Comparison of ENCODE assay signal across 29 cellular contexts in the genomic region with DNA sequence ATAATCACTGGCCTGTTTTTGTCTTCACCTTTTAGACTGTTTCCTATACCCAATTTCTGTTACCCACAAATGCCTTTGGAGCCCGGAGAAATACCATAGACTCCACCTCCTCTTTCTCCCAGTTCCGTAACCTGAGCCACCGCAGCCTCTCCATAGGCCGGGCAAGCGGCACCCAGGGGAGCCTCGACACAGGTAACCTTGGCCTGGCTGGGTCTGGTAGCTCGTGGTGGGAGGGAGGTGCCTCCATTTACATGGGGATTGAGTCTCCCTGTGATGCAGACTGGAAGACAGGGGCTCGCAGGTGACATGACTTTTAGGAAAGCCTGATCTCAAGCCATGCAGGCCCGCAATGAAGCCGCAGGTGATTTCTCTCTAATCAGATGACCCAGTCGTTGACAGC.
DNase-seq lines count a peak whose midpoint lies in the region; ATAC-seq and TF ChIP-seq lines count a peak whose summit lies in the region.
"Had no signal": no experiment of that assay in that cellular context is flagged by ENCODE, and none has a peak within 500 bp of the region (broad histone marks: within the 10 kb centered on the region; RNA-seq: fewer than 3 reads in every experiment).

No MANE protein-coding gene starts in this region.

- H3K27me3 ChIP-seq in H9 (ENCODE audit: insufficient read depth, low read length) (no peaks in the 10 kb centered on the region), left lung (no peaks in the 10 kb centered on the region), right cardiac atrium (ENCODE audit: control insufficient read depth, insufficient read depth) (no peaks in the 10 kb centered on the region), hepatocyte (no peaks in the 10 kb centered on the region)
- H3K27me3 ChIP-seq: body of pancreas, heart right ventricle had no signal

- no peaks in the 10 kb centered on the region for H3K27me3 Mint-ChIP-seq in T-helper 1 cell treated with Interleukin-12 subunit alpha and Interleukin-12 subunit beta and Interleukin-4 antibody, amounts not matched to agents 30 μg/mL and 1 μg/mL, for 36 hours (ENCODE audit: low read depth)
- peaks cover 1% of the 10 kb centered on the region for H3K27me3 Mint-ChIP-seq in H9 (ENCODE audit: low read depth)
- H3K27me3 Mint-ChIP-seq in T-helper 17 cell, result no peaks in the 10 kb centered on the region
- H3K27me3 Mint-ChIP-seq: activated CD4-positive, alpha-beta T cell treated with anti-CD3 and anti-CD28 coated beads, Interleukin-2, amount 10 ng/mL, durations not matched to agents 24 days and 14 days; activated T-helper 17 cell treated with anti-CD3 and anti-CD28 coated beads, Interleukin-2, amount 50 U/mL, for 72 hours had no signal

- H2AFZ ChIP-seq in H9 (ENCODE audit: low read length), result no peak overlapping the region
- H2AFZ ChIP-seq in hepatocyte, result no peak overlapping the region
- H2AFZ ChIP-seq: PC-9 had no signal

- peaks cover 40% of the 10 kb centered on the region for H3K4me1 Mint-ChIP-seq in T-helper 1 cell treated with Interleukin-12 subunit alpha and Interleukin-12 subunit beta and Interleukin-4 antibody, amounts not matched to agents 30 μg/mL and 1 μg/mL, for 36 hours (ENCODE audit: low read depth)
- peaks cover 64 to 67% of the 10 kb centered on the region in 2 experiments for H3K4me1 Mint-ChIP-seq in H9
- H3K4me1 Mint-ChIP-seq in T-helper 17 cell, result peaks cover 16% of the 10 kb centered on the region

- H3K4me1 ChIP-seq in H9 (ENCODE audit: insufficient read depth, low read length), result peaks cover 7% of the 10 kb centered on the region; the same call in 1 of the 2 replicates
- peaks cover 8 to 39% of the 10 kb centered on the region in 2 donors for H3K4me1 ChIP-seq in left lung
- peaks cover 9% of the 10 kb centered on the region for H3K4me1 ChIP-seq in right cardiac atrium (ENCODE audit: control insufficient read depth, insufficient read depth, low read length)
- H3K4me1 ChIP-seq in hepatocyte (ENCODE audit: insufficient read depth), result peaks cover 21% of the 10 kb centered on the region
- H3K4me1 ChIP-seq: body of pancreas had no signal

- no peak overlapping the region for H3K23ac ChIP-seq in H9 (ENCODE audit: insufficient read length, low read depth, low read length)

- H3K9me3 ChIP-seq in H9 (ENCODE audit: control insufficient read depth, low read depth, low read length), result no peaks in the 10 kb centered on the region
- H3K9me3 ChIP-seq in T-helper 17 cell (ENCODE audit: control insufficient read depth, low read length, poor library complexity, severe bottlenecking), result no peaks in the 10 kb centered on the region
- no peaks in the 10 kb centered on the region for H3K9me3 ChIP-seq in left lung
- H3K9me3 ChIP-seq in right cardiac atrium (ENCODE audit: control insufficient read depth, low read length), result no peaks in the 10 kb centered on the region
- no peaks in the 10 kb centered on the region for H3K9me3 ChIP-seq in hepatocyte (ENCODE audit: low read depth)
- H3K9me3 ChIP-seq: body of pancreas, heart right ventricle, left ventricle myocardium inferior had no signal

- H4K8ac ChIP-seq in H9 (replicated peaks; ENCODE audit: insufficient read length, low read depth, low read length), result no peak overlapping the region

- H3K27ac ChIP-seq in H9 (ENCODE audit: insufficient read length, low read depth, low read length) (no peak overlapping the region), left lung (no peak overlapping the region), right cardiac atrium (ENCODE audit: low read length) (no peak overlapping the region), hepatocyte (no peak overlapping the region)
- H3K27ac ChIP-seq: body of pancreas, heart right ventricle, left ventricle myocardium inferior, PC-9 had no signal

- H4K20me1 ChIP-seq in H9 (ENCODE audit: control insufficient read depth, insufficient read depth, insufficient read length) (no peaks in the 10 kb centered on the region), hepatocyte (ENCODE audit: insufficient read depth, poor library complexity, severe bottlenecking) (no peaks in the 10 kb centered on the region)

- peak overlapping the region; percentile 50 for H3K27ac Mint-ChIP-seq in T-helper 1 cell treated with Interleukin-12 subunit alpha and Interleukin-12 subunit beta and Interleukin-4 antibody, amounts not matched to agents 30 μg/mL and 1 μg/mL, for 36 hours
- H3K27ac Mint-ChIP-seq in H9, result peak overlapping the region in 2 of 3 experiments; percentile 43 to 87; a peak in 4 of 7 replicates
- H3K27ac Mint-ChIP-seq in T-helper 17 cell, result peak overlapping the region; percentile 92
- H3K27ac Mint-ChIP-seq: activated T-helper 17 cell treated with anti-CD3 and anti-CD28 coated beads, Interleukin-2, amount 50 U/mL, for 72 hours had no signal

- H2BK5ac ChIP-seq in H9 (ENCODE audit: insufficient read length, low read length), result no peak overlapping the region

- no peak overlapping the region for H2BK120ac ChIP-seq in H9 (ENCODE audit: low read depth, low read length, poor library complexity, severe bottlenecking)

- no peak overlapping the region for H3K9ac ChIP-seq in H9 (ENCODE audit: extremely low read depth, insufficient read length, low read length)

- H4K5ac ChIP-seq in H9 (ENCODE audit: insufficient read length, low read depth, low read length), result no peak overlapping the region

- no peak overlapping the region for H3K56ac ChIP-seq in H9 (ENCODE audit: insufficient read length, low read depth, low read length)

- H3K23me2 ChIP-seq in H9 (ENCODE audit: insufficient read length, low read depth, low read length, poor library complexity, severe bottlenecking), result no peaks in the 10 kb centered on the region

- intact Hi-C loops in left lung (cut with DNase I), result no loop called here
- intact Hi-C loops in right cardiac atrium (cut with DNase I), result loop anchor here in 1 of 4 donors (5.0 to 10.0 kb wide), 2 partner anchors 101 to 121 kb away; a partner anchor contains a TSS

- no peak for DNase-seq in T-helper 1 cell
- DNase-seq in H9, result peak; percentile 52
- no peak for DNase-seq in T-helper 17 cell
- no peak for DNase-seq in left lung
- DNase-seq in DMS114 treated with DMSO at 0.1 percent for 48 hours (lab: John Stamatoyannopoulos, UW; ENCODE audit: unreplicated experiment), result no peak
- no peak for DNase-seq in right cardiac atrium
- no peak for DNase-seq in hepatocyte (ENCODE audit: low spot score)
- DNase-seq: activated CD4-positive, alpha-beta T cell treated with anti-CD3 and anti-CD28 coated beads, Interleukin-2, amount 10 ng/mL, durations not matched to agents 24 days and 14 days; activated CD8-positive, alpha-beta memory T cell treated with anti-CD3 and anti-CD28 coated beads, Interleukin-2, amount 50 U/mL, for 4 hours; body of pancreas; COR-L47; effector CD8-positive, alpha-beta T cell; foreskin fibroblast; HCEC 1CT; heart right ventricle; left ventricle myocardium inferior; naive thymus-derived CD8-positive, alpha-beta T cell; NCI-H1092; NCI-H187 treated with DMSO at 0.1 percent for 48 hours; NCI-H446 treated with DMSO at 0.1 percent for 48 hours; PC-9; SIG-M5; stimulated activated CD4-positive, alpha-beta T cell treated with anti-CD3 and anti-CD28 coated beads, Interleukin-2, amount 100 ng/mL, for 48 hours; substantia nigra had no signal

- H3K4me2 ChIP-seq in H9 (ENCODE audit: insufficient read depth, insufficient read length, low read length) (no peak overlapping the region), hepatocyte (no peak overlapping the region)
- H3K4me2 ChIP-seq: PC-9, smooth muscle cell had no signal

- H2BK20ac ChIP-seq in H9 (ENCODE audit: low read depth, low read length, poor library complexity, severe bottlenecking), result no peak overlapping the region

- H4K91ac ChIP-seq in H9 (ENCODE audit: insufficient read length, low read depth, low read length), result no peak overlapping the region

- H2AK5ac ChIP-seq in H9 (ENCODE audit: insufficient read length, low read length), result no peak overlapping the region

- H3K79me1 ChIP-seq in H9 (ENCODE audit: insufficient read depth, low read depth, low read length, poor library complexity, severe bottlenecking), result no peaks in the 10 kb centered on the region

- H3K4me3 ChIP-seq in left lung (no peak overlapping the region), right cardiac atrium (ENCODE audit: low read length) (no peak overlapping the region), hepatocyte (no peak overlapping the region)
- H3K4me3 ChIP-seq: body of pancreas, heart right ventricle, left ventricle myocardium inferior, PC-9, smooth muscle cell had no signal

- no peak for TF ChIP-seq CTCF in H9 (conservative IDR thresholded peaks at IDR 0.05)
- TF ChIP-seq CTCF in left lung (IDR thresholded peaks at IDR 0.05), result no peak
- no peak for TF ChIP-seq CTCF in hepatocyte (IDR thresholded peaks at IDR 0.05; ENCODE audit: poor library complexity)

- peaks cover 5% of the 10 kb centered on the region for H3K9me3 Mint-ChIP-seq in T-helper 1 cell treated with Interleukin-12 subunit alpha and Interleukin-12 subunit beta and Interleukin-4 antibody, amounts not matched to agents 30 μg/mL and 1 μg/mL, for 36 hours
- no peaks in the 10 kb centered on the region for H3K9me3 Mint-ChIP-seq in H9
- H3K9me3 Mint-ChIP-seq: activated T-helper 17 cell treated with anti-CD3 and anti-CD28 coated beads, Interleukin-2, amount 50 U/mL, for 72 hours; mesothelial cell of epicardium; naive thymus-derived CD8-positive, alpha-beta T cell; stimulated activated effector memory CD8-positive, alpha-beta T cell treated with anti-CD3 and anti-CD28 coated beads, Interleukin-12 subunit alpha, Interleukin-12 subunit beta, amount 100 ng/mL, for 72 hours had no signal

- H3K79me2 ChIP-seq in H9 (ENCODE audit: insufficient read depth, low read length) (no peaks in the 10 kb centered on the region), hepatocyte (no peaks in the 10 kb centered on the region)

- H3K18ac ChIP-seq in H9 (ENCODE audit: insufficient read length, low read depth, low read length), result no peak overlapping the region

- peaks cover 3% of the 10 kb centered on the region for H3K36me3 Mint-ChIP-seq in T-helper 1 cell treated with Interleukin-12 subunit alpha and Interleukin-12 subunit beta and Interleukin-4 antibody, amounts not matched to agents 30 μg/mL and 1 μg/mL, for 36 hours (ENCODE audit: low read depth)
- H3K36me3 Mint-ChIP-seq in H9 (ENCODE audit: insufficient read depth in 1 of 3, low read depth in 3 of 3) (peaks cover 19 to 60% (median 47%) of the 10 kb centered on the region in 3 experiments), T-helper 17 cell (ENCODE audit: low read depth) (no peaks in the 10 kb centered on the region)

- H3K4me3 Mint-ChIP-seq in T-helper 1 cell treated with Interleukin-12 subunit alpha and Interleukin-12 subunit beta and Interleukin-4 antibody, amounts not matched to agents 30 μg/mL and 1 μg/mL, for 36 hours, result no peak overlapping the region
- H3K4me3 Mint-ChIP-seq in H9, result no peak overlapping the region
- no peak overlapping the region for H3K4me3 Mint-ChIP-seq in T-helper 17 cell
- H3K4me3 Mint-ChIP-seq: activated CD4-positive, alpha-beta T cell treated with anti-CD3 and anti-CD28 coated beads, Interleukin-2, amount 10 ng/mL, durations not matched to agents 24 days and 14 days; activated T-helper 17 cell treated with anti-CD3 and anti-CD28 coated beads, Interleukin-2, amount 50 U/mL, for 72 hours; mesothelial cell of epicardium; stimulated activated effector memory CD8-positive, alpha-beta T cell treated with anti-CD3 and anti-CD28 coated beads, Interleukin-12 subunit alpha, Interleukin-12 subunit beta, amount 100 ng/mL, for 72 hours had no signal

- H2BK15ac ChIP-seq in H9 (ENCODE audit: low read depth, low read length), result no peak overlapping the region

- no peak overlapping the region for H3K4ac ChIP-seq in H9 (ENCODE audit: low read depth, low read length)

- H3T11ph ChIP-seq in H9 (ENCODE audit: low read length), result no peak overlapping the region

- H2BK12ac ChIP-seq in H9 (ENCODE audit: insufficient read length, low read depth, low read length), result no peak overlapping the region

- H3K36me3 ChIP-seq in left lung, result no peaks in the 10 kb centered on the region
- H3K36me3 ChIP-seq in hepatocyte (replicated peaks; ENCODE audit: insufficient read depth, low read depth), result no peaks in the 10 kb centered on the region
- H3K36me3 ChIP-seq: heart right ventricle, left ventricle myocardium inferior had no signal

- H3K14ac ChIP-seq in H9 (ENCODE audit: insufficient read depth, low read length), result no peak overlapping the region

- ATAC-seq in T-helper 17 cell (no peak), left lung (peak; percentile 9), right cardiac atrium (no peak)
- ATAC-seq: activated T-helper 17 cell treated with anti-CD3 and anti-CD28 coated beads, Interleukin-2, amount 50 U/mL, for 72 hours; body of pancreas; heart right ventricle; naive thymus-derived CD8-positive, alpha-beta T cell; stimulated activated effector memory CD8-positive, alpha-beta T cell treated with anti-CD3 and anti-CD28 coated beads, Interleukin-12 subunit alpha, Interleukin-12 subunit beta, amount 100 ng/mL, for 72 hours had no signal

- no peaks in the 10 kb centered on the region for H3K9me2 ChIP-seq in hepatocyte (replicated peaks; ENCODE audit: insufficient read depth)

- no CpG with 5 or more reads among the region's 11 CpGs for WGBS in H9 (ENCODE audit: extremely low coverage, insufficient read length, low lambda C conversion rate)
- 87% methylated on average over 11 of the region's 11 CpGs for WGBS in right cardiac atrium
- 83% methylated on average over 11 of the region's 11 CpGs for WGBS in hepatocyte (ENCODE audit: low lambda C conversion rate, missing lambda C conversion rate)
